Comparison of ENCODE assay signal across 14 cellular contexts in the genomic region with DNA sequence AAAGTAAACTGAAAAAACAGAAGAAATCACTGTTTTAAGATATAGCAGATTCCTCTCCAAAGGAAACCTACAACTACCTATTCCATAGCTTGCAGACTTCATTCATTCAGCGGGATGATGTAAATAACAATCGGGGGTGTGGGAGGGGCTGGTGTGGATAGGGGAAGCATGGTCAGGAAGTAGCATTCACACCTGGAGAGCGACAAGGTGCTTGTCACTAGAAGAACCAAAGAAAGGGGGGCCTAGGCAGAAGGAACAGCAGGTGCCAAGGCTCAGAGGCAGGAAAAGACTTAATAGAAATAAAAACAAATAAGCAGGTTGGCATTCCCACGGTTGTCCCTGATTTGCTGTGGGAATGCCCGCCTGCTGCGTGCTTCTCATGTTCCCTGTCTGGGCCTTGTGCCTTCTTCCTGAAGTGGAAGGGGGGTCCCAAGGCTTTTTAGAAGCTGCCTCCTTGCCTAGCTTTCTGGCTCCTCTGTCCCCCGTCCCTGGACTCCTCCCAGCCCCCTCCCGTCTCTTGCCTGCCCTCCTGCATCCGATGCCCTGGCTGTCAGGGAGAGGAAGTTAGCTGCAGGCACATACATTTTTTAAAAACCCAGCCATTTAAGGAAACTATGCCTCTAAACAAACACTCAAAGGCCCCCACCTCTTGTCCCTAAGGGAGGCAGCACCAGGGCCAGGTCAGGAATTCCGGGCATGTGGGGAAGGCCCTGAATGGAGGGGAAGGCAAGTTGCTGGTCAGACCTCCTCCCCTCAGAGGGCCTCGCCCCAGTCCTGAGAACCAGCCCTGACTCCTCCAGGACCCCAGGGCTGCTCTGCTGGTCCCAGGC. TPM values are rescaled to one million over a fixed set of nuclear protein-coding genes. Genes with fewer than 3 reads are reported as not detected.
DNase-seq lines count a peak whose midpoint lies in the region; ATAC-seq, FAIRE-seq and TF ChIP-seq lines count a peak whose summit lies in the region.
"Had no signal": no experiment of that assay in that cellular context is flagged by ENCODE, and none has a peak within 500 bp of the region (broad histone marks: within the 10 kb centered on the region; RNA-seq: fewer than 3 reads in every experiment).

No MANE protein-coding gene starts in this region.

- DNase-seq in ELF-1 (ENCODE audit: low read depth, low spot score) (peak; percentile 91), astrocyte (ENCODE audit: low read depth) (peak; percentile 33), immature natural killer cell (no peak)
- no peak for DNase-seq in activated CD8-positive, alpha-beta memory T cell treated with anti-CD3 and anti-CD28 coated beads, Interleukin-2, amount 50 U/mL, for 4 hours
- DNase-seq: activated CD4-positive, CD25-positive, alpha-beta regulatory T cell; activated naive CD8-positive, alpha-beta T cell treated with anti-CD3 and anti-CD28 coated beads, Interleukin-2, amount 10 ng/mL, durations not matched to agents 7 days and 5 days; DMS79 treated with DMSO at 0.1 percent for 48 hours; foreskin fibroblast; NCI-H1436 had no signal

- H4K20me1 ChIP-seq in astrocyte (ENCODE audit: insufficient read depth, low read length): peaks cover 10% of the 10 kb centered on the region

- no peaks in the 10 kb centered on the region for H3K9me3 ChIP-seq in astrocyte (ENCODE audit: insufficient read depth, low read depth, low read length)

- H3K4me1 ChIP-seq in ACC112 (ENCODE audit: control insufficient read depth, insufficient read depth, low read length, unreplicated experiment) (peaks cover 63% of the 10 kb centered on the region), astrocyte (ENCODE audit: insufficient read depth, low read length) (peaks cover 23% of the 10 kb centered on the region)

- H3K27me3 ChIP-seq in ACC112 (ENCODE audit: insufficient read depth, low read length): peaks cover 4% of the 10 kb centered on the region; the same call in 1 of the 2 replicates
- peaks cover 23% of the 10 kb centered on the region for H3K27me3 ChIP-seq in astrocyte (ENCODE audit: insufficient read depth, low read length)

- no peak overlapping the region for H3K4me3 Mint-ChIP-seq in astrocyte (ENCODE audit: unreplicated experiment)
- peak overlapping the region; percentile 30 to 59 (median 54) for H3K4me3 Mint-ChIP-seq in immature natural killer cell
- H3K4me3 Mint-ChIP-seq: activated naive CD8-positive, alpha-beta T cell treated with anti-CD3 and anti-CD28 coated beads, Interleukin-2, amount 10 ng/mL, durations not matched to agents 7 days and 5 days had no signal

- no peaks in the 10 kb centered on the region for H3K36me3 ChIP-seq in ACC112 (ENCODE audit: insufficient read depth, low read length)
- H3K36me3 ChIP-seq in astrocyte (ENCODE audit: insufficient read depth, low read length): no peaks in the 10 kb centered on the region

- no peak overlapping the region for H2AFZ ChIP-seq in ACC112 (ENCODE audit: low read length, unreplicated experiment)
- H2AFZ ChIP-seq in astrocyte (ENCODE audit: low read depth, low read length): no peak overlapping the region

- H3K27me3 Mint-ChIP-seq in astrocyte (ENCODE audit: low read depth, unreplicated experiment): peaks cover 19% of the 10 kb centered on the region
- peaks cover 5 to 15% (median 7%) of the 10 kb centered on the region in 3 donors for H3K27me3 Mint-ChIP-seq in immature natural killer cell (ENCODE audit: low read depth in 3 of 3)

- no peaks in the 10 kb centered on the region for H3K9me3 Mint-ChIP-seq in astrocyte (ENCODE audit: unreplicated experiment)
- H3K9me3 Mint-ChIP-seq in immature natural killer cell: no peaks in the 10 kb centered on the region
- H3K9me3 Mint-ChIP-seq: activated naive CD8-positive, alpha-beta T cell treated with anti-CD3 and anti-CD28 coated beads, Interleukin-2, amount 10 ng/mL, durations not matched to agents 7 days and 5 days had no signal

- FAIRE-seq in astrocyte (lab: Jason Lieb, UNC): no peak

- no peak overlapping the region for H3K9ac ChIP-seq in astrocyte (ENCODE audit: low read length)

- H3K4me1 Mint-ChIP-seq in astrocyte (ENCODE audit: low read depth, unreplicated experiment): peaks cover 40% of the 10 kb centered on the region
- H3K4me1 Mint-ChIP-seq in immature natural killer cell: peaks cover 61 to 76% of the 10 kb centered on the region in 2 donors

- H3K27ac Mint-ChIP-seq in astrocyte (ENCODE audit: unreplicated experiment) (peak overlapping the region; percentile 83), immature natural killer cell (no peak overlapping the region)
- H3K27ac Mint-ChIP-seq: activated naive CD8-positive, alpha-beta T cell treated with anti-CD3 and anti-CD28 coated beads, Interleukin-2, amount 10 ng/mL, durations not matched to agents 7 days and 5 days had no signal

- no peak overlapping the region for H3K4me2 ChIP-seq in astrocyte (ENCODE audit: low read length)

- no peaks in the 10 kb centered on the region for H3K79me2 ChIP-seq in ACC112 (ENCODE audit: control insufficient read depth, insufficient read depth, low read length, unreplicated experiment)
- no peaks in the 10 kb centered on the region for H3K79me2 ChIP-seq in astrocyte (ENCODE audit: insufficient read depth, low read length)

- TF ChIP-seq CTCF in astrocyte (IDR thresholded peaks at IDR 0.05; ENCODE audit: insufficient read depth, low read depth, low read length): no peak

- ATAC-seq in HG02870 (IDR thresholded peaks at IDR 0.05; ENCODE audit: unreplicated experiment): no peak
- ATAC-seq in HG03196 (IDR thresholded peaks at IDR 0.05; ENCODE audit: unreplicated experiment): no peak
- no peak for ATAC-seq in GM19328 (IDR thresholded peaks at IDR 0.05; ENCODE audit: unreplicated experiment)
- ATAC-seq: Panc1 had no signal

- H3K36me3 Mint-ChIP-seq in astrocyte (ENCODE audit: low read depth, unreplicated experiment) (no peaks in the 10 kb centered on the region), immature natural killer cell (peaks cover 0 to 4% (median 0%) of the 10 kb centered on the region in 3 donors)
- H3K36me3 Mint-ChIP-seq: activated naive CD8-positive, alpha-beta T cell treated with anti-CD3 and anti-CD28 coated beads, Interleukin-2, amount 10 ng/mL, durations not matched to agents 7 days and 5 days had no signal

- H3K4me3 ChIP-seq in ACC112 (ENCODE audit: low read depth, low read length): no peak overlapping the region
- no peak overlapping the region for H3K4me3 ChIP-seq in astrocyte (ENCODE audit: insufficient read depth, low read depth, low read length)

- H3K27ac ChIP-seq in ACC112 (ENCODE audit: low read depth, low read length) (peak overlapping the region; percentile 97), astrocyte (ENCODE audit: low read depth, low read length) (no peak overlapping the region)

RNA-seq across cellular contexts. Expression of a gene that starts 54.7 kb away (rescaled TPM):
- 9.1 and 9.9 TPM in 2 replicates for total RNA-seq in astrocyte
- 1 to 10 TPM in 1 of 3 donors, under 1 TPM in 2; 0.84 to 1.2 (median 0.94) TPM for polyA plus RNA-seq in immature natural killer cell

Comparison
In these comparisons a context has a peak if more than half of its experiments do, and no peak if none do; other contexts are left out.
1. DNase-seq: peak in ELF-1 (single experiment) and astrocyte (single experiment); none in immature natural killer cell (0 of 3) and activated CD8-positive, alpha-beta memory T cell treated with anti-CD3 and anti-CD28 coated beads, Interleukin-2, amount 50 U/mL, for 4 hours (single experiment).